In the genomic region with DNA sequence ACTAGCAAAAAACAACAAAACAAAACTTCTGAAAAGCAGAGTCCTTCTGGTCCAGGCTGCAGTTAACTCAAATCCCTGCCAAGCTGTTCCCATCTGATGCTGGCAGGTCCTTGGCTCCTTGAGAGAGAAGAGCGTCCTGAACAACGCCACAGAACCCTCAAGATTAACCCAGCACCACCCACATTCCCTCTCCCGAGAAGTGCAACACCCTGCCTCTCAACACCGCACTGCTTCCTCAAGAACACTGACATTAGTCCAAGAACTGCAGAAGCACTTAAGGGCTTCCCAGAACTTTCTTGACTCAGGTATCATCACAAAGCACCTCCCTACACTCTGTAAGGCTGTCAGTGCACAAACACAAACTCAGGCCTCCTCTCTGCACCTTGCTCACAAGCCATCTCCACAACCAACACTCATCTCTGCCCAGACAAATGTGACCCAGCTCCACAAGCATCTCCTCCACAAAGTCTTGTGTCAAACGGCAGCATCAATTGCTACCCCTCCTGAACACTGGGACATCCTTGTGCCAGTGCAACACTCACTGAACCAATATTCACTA, we compare ENCODE assay signal across 18 cellular contexts. TPM values are rescaled to one million over a fixed set of nuclear protein-coding genes. Genes with fewer than 3 reads are reported as not detected.
DNase-seq lines count a peak whose midpoint lies in the region; ATAC-seq and TF ChIP-seq lines count a peak whose summit lies in the region.
"Had no signal": no experiment of that assay in that cellular context is flagged by ENCODE, and none has a peak within 500 bp of the region (broad histone marks: within the 10 kb centered on the region; RNA-seq: fewer than 3 reads in every experiment).

No MANE protein-coding gene starts in this region.

- DNase-seq in A673 (ENCODE audit: low spot score): no peak
- peak; percentile 56 for DNase-seq in HT-29 (ENCODE audit: low spot score)
- no peak for DNase-seq in naive thymus-derived CD8-positive, alpha-beta T cell
- DNase-seq in NCI-H524 (lab: John Stamatoyannopoulos, UW): no peak
- DNase-seq in GM20000 (ENCODE audit: low spot score): no peak
- DNase-seq: activated CD8-positive, alpha-beta T cell treated with anti-CD3 and anti-CD28 coated beads, Interleukin-2, amount 10 ng/mL, durations not matched to agents 7 days and 5 days; activated gamma-delta T cell; brain microvascular endothelial cell; DMS79; KG1; NCI-H1417 treated with DMSO at 0.1 percent for 48 hours; NCI-H510A treated with DMSO at 0.1 percent for 48 hours; stimulated activated CD4-positive, alpha-beta T cell treated with anti-CD3 and anti-CD28 coated beads, Interleukin-12 subunit alpha, Interleukin-12 subunit beta, amount 100 ng/mL, for 4 hours had no signal

- no peaks in the 10 kb centered on the region for H3K9me3 ChIP-seq in A673 (ENCODE audit: low read depth, low read length, poor library complexity, severe bottlenecking)
- no peaks in the 10 kb centered on the region for H3K9me3 ChIP-seq in duodenal mucosa (ENCODE audit: control insufficient read depth in 1 of 2, low read length in 2 of 2)
- H3K9me3 ChIP-seq: tibial nerve had no signal

- H3K4me1 Mint-ChIP-seq in naive thymus-derived CD8-positive, alpha-beta T cell: peaks cover 45 to 83% (median 72%) of the 10 kb centered on the region in 4 donors

- H3K4me1 ChIP-seq in A673 (ENCODE audit: insufficient read depth, low read length, poor library complexity, severe bottlenecking) (peaks cover 38% of the 10 kb centered on the region), duodenal mucosa (ENCODE audit: control insufficient read depth in 1 of 2, insufficient read depth in 2 of 2, low read length in 2 of 2) (peaks cover 46 to 59% of the 10 kb centered on the region in 2 donors)

- TF ChIP-seq CTCF in A673 (conservative IDR thresholded peaks at IDR 0.05; ENCODE audit: low read depth, low read length): no peak
- TF ChIP-seq CTCF in GM20000 (IDR thresholded peaks at IDR 0.05; ENCODE audit: extremely low read depth, missing control alignments): no peak

- CTCF ChIA-PET in A673 (lab: Charles Lee): no interaction called here

- H3K27me3 ChIP-seq in A673 (replicated peaks; ENCODE audit: insufficient read depth, low read depth, low read length, poor library complexity) (no peaks in the 10 kb centered on the region), duodenal mucosa (ENCODE audit: control insufficient read depth in 1 of 2, insufficient read depth in 2 of 2, low read length in 2 of 2) (no peaks in the 10 kb centered on the region)
- H3K27me3 ChIP-seq: brain microvascular endothelial cell, hepatocyte, tibial nerve had no signal

- H3K36me3 Mint-ChIP-seq in naive thymus-derived CD8-positive, alpha-beta T cell: peaks cover 0 to 17% (median 0%) of the 10 kb centered on the region in 3 donors

- no TSS peak for BruUV-seq in A673 (replicated peaks; lab: Mats Ljungman, UMichigan)

- H3K4me3 Mint-ChIP-seq in naive thymus-derived CD8-positive, alpha-beta T cell: peak overlapping the region in 2 of 10 donors; percentile 24 to 27
- H3K4me3 Mint-ChIP-seq: activated CD8-positive, alpha-beta T cell treated with anti-CD3 and anti-CD28 coated beads, Interleukin-2, amount 10 ng/mL, durations not matched to agents 7 days and 5 days had no signal

- peaks cover 10% of the 10 kb centered on the region for H3K36me3 ChIP-seq in A673 (ENCODE audit: insufficient read depth, low read length, poor library complexity, severe bottlenecking)
- H3K36me3 ChIP-seq in duodenal mucosa (ENCODE audit: control insufficient read depth in 1 of 2, insufficient read depth in 2 of 2, low read length in 2 of 2): peaks cover 5 to 7% of the 10 kb centered on the region in 2 donors

- intact Hi-C loops in A673 (cut with micrococcal nuclease; ENCODE audit: unreplicated experiment): no loop called here

- no peaks in the 10 kb centered on the region for H3K27me3 Mint-ChIP-seq in naive thymus-derived CD8-positive, alpha-beta T cell

- H3K9ac ChIP-seq in duodenal mucosa (ENCODE audit: low read depth in 1 of 2, low read length in 2 of 2): no peak overlapping the region

- no peak for ATAC-seq in naive thymus-derived CD8-positive, alpha-beta T cell
- ATAC-seq in GM21423 (IDR thresholded peaks at IDR 0.05; ENCODE audit: unreplicated experiment): no peak
- no peak for ATAC-seq in HG03039 (IDR thresholded peaks at IDR 0.05; ENCODE audit: unreplicated experiment)
- ATAC-seq: activated CD8-positive, alpha-beta T cell treated with anti-CD3 and anti-CD28 coated beads, Interleukin-2, amount 10 ng/mL, durations not matched to agents 7 days and 5 days had no signal

- peak overlapping the region in 7 of 10 donors; percentile 6 to 68 (median 27) for H3K27ac Mint-ChIP-seq in naive thymus-derived CD8-positive, alpha-beta T cell
- H3K27ac Mint-ChIP-seq: activated CD8-positive, alpha-beta T cell treated with anti-CD3 and anti-CD28 coated beads, Interleukin-2, amount 10 ng/mL, durations not matched to agents 7 days and 5 days had no signal

- POLR2A ChIA-PET in A673 (lab: Charles Lee; ENCODE audit: low non-redundant PET): no interaction called here
- POLR2A ChIA-PET in naive thymus-derived CD8-positive, alpha-beta T cell (lab: Charles Lee): no interaction called here

- H3K9me3 Mint-ChIP-seq in naive thymus-derived CD8-positive, alpha-beta T cell: no peaks in the 10 kb centered on the region

- H3K4me3 ChIP-seq in A673 (ENCODE audit: low read depth, low read length, poor library complexity, severe bottlenecking): no peak overlapping the region
- H3K4me3 ChIP-seq in duodenal mucosa (ENCODE audit: low read depth in 1 of 2, low read length in 2 of 2): no peak overlapping the region
- H3K4me3 ChIP-seq: hepatocyte, tibial nerve had no signal

- H3K27ac ChIP-seq in A673 (ENCODE audit: low read depth, low read length, poor library complexity, severe bottlenecking): peak overlapping the region; percentile 4
- peak overlapping the region; percentile 43 for H3K27ac ChIP-seq in duodenal mucosa (ENCODE audit: low read depth, low read length)
- H3K27ac ChIP-seq: brain microvascular endothelial cell, hepatocyte, tibial nerve had no signal

RNA-seq across cellular contexts. Expression of a gene that starts 7.5 kb away (rescaled TPM):
- total RNA-seq in A673 (2021): 78.8 and 80.4 TPM in 2 replicates
- 158 and 160 TPM in 2 replicates for total RNA-seq in HT-29 (2014; rRNA removed; shearing (Covaris generic))
- total RNA-seq in naive thymus-derived CD8-positive, alpha-beta T cell: 10 to 100 TPM; 17.0 to 20.4 TPM
- polyA plus RNA-seq in naive thymus-derived CD8-positive, alpha-beta T cell: 10 to 100 TPM; 76.5 to 89.3 (median 80.3) TPM

RNA-seq across cellular contexts. Expression of a gene that starts 7.6 kb away (rescaled TPM):
- 32.0 and 34.2 TPM in 2 replicates for total RNA-seq in A673 (2021)
- total RNA-seq in HT-29 (2014; rRNA removed; shearing (Covaris generic)): 23.3 and 23.9 TPM in 2 replicates
- 10 to 100 TPM; 15.5 to 15.9 TPM for total RNA-seq in naive thymus-derived CD8-positive, alpha-beta T cell
- polyA plus RNA-seq in naive thymus-derived CD8-positive, alpha-beta T cell: 1 to 10 TPM in 1 of 3 donors, under 1 TPM in 2; 0.26 to 2.2 (median 0.96) TPM

RNA-seq across cellular contexts. Expression of a gene that starts 38.8 kb away (rescaled TPM):
- not detected in 2 replicates for total RNA-seq in A673 (2021)
- total RNA-seq in HT-29 (2014; rRNA removed; shearing (Covaris generic)): 0.23 TPM in 1 of 2 replicates, not detected in the other
- total RNA-seq in naive thymus-derived CD8-positive, alpha-beta T cell: not detected
- polyA plus RNA-seq in naive thymus-derived CD8-positive, alpha-beta T cell: not detected
